Comparison of ENCODE assay signal across 2 cellular contexts in genomic region chr16:971582-971905, GRCh38.
TF ChIP-seq lines count a peak whose summit lies in the region.

No MANE protein-coding gene starts in this region.

TF ChIP-seq in GM23338, 12 proteins besides CTCF, POLR2A, EP300 and RAD21:
- TF ChIP-seq JUNB (IDR thresholded peaks at IDR 0.05; ENCODE audit: unreplicated experiment): no peak
- TF ChIP-seq EZH2phosphoT487 (IDR thresholded peaks at IDR 0.05; ENCODE audit: unreplicated experiment): no peak
- TF ChIP-seq POLR2AphosphoS5 (IDR thresholded peaks at IDR 0.05; ENCODE audit: low read depth): no peak
- no peak for TF ChIP-seq NANOG (IDR thresholded peaks at IDR 0.05; ENCODE audit: borderline replicate concordance)
- TF ChIP-seq CREB1 (CRISPR knock-in tag; IDR thresholded peaks at IDR 0.05; ENCODE audit: low read depth): no peak
- no peak for TF ChIP-seq REST (IDR thresholded peaks at IDR 0.05; ENCODE audit: unreplicated experiment)
- TF ChIP-seq EZH2 (IDR thresholded peaks at IDR 0.05; ENCODE audit: low read depth, unreplicated experiment): no peak
- no peak for TF ChIP-seq ETS1 (IDR thresholded peaks at IDR 0.05)
- no peak for TF ChIP-seq ZNF462 (CRISPR knock-in tag; IDR thresholded peaks at IDR 0.05)
- TF ChIP-seq ZNF331 (CRISPR knock-in tag; IDR thresholded peaks at IDR 0.05; ENCODE audit: low read depth): no peak
- TF ChIP-seq STAT1 (IDR thresholded peaks at IDR 0.05; ENCODE audit: unreplicated experiment): no peak
- TF ChIP-seq ZNF114 (CRISPR knock-in tag; IDR thresholded peaks at IDR 0.05): no peak

TF ChIP-seq in GM12878, 131 proteins besides CTCF, POLR2A, EP300 and RAD21:
- TF ChIP-seq CBFB (IDR thresholded peaks at IDR 0.05; ENCODE audit: low read depth): no peak
- no peak for TF ChIP-seq NKRF (conservative IDR thresholded peaks at IDR 0.05)
- TF ChIP-seq RELA (IDR thresholded peaks at IDR 0.05; ENCODE audit: borderline replicate concordance, partially characterized antibody): no peak
- TF ChIP-seq NRF1 (conservative IDR thresholded peaks at IDR 0.05; ENCODE audit: low read depth, low read length): no peak
- no peak for TF ChIP-seq CUX1 (IDR thresholded peaks at IDR 0.05; ENCODE audit: insufficient replicate concordance, low read depth, low read length)
- no peak for TF ChIP-seq MYB (IDR thresholded peaks at IDR 0.05; ENCODE audit: borderline replicate concordance, low read depth, low read length)
- TF ChIP-seq PRDM15 (CRISPR knock-in tag; IDR thresholded peaks at IDR 0.05): no peak
- TF ChIP-seq KLF5 (IDR thresholded peaks at IDR 0.05; ENCODE audit: partially characterized antibody): no peak
